ENCODE assay signal across 8 cellular contexts in the genomic region with DNA sequence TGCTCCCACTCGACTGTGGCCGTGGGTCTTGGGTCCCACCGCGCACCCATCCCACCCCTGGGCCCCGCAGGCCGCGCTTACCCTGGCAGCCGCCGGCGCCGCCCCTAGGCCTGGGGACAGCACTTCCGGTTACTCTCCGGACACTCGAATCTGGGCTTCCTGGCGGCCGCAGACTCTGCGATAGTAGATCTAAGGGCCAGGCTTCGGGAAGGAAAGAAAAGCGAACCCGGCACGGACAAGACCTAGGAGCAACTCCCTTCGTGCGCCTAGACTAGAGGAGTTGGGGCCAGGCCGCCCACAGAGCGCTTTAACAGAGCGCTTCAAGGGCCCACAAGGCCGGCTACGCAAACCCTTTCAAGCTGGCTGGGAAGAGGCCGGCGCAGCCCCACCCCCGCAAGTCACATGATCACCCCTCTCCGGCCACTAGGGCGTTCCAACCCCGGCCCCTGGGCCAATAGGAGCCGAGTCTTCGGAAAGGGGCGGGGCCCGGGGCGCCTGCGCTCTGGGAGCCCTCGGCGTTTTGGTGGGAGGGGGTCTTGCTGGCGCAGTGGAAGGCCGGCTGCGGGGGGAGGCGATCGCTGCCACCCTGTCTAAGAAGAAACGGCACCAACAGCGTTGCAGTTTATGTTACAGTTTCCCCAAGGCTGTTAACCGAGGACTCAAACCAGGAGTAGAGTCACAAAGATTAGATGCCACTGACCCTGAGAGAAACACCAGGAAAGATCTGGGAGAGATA.
A peak's percentile ranks its signal among the peaks of the same experiment; 100 is the strongest.
DNase-seq lines count a peak whose midpoint lies in the region; ATAC-seq and TF ChIP-seq lines count a peak whose summit lies in the region.
"Not testable (repeated sequence)": the region's sequence is repeated elsewhere in the genome, so short reads cannot be mapped to it uniquely, and the experiment has no call there.

A gene with protein sequence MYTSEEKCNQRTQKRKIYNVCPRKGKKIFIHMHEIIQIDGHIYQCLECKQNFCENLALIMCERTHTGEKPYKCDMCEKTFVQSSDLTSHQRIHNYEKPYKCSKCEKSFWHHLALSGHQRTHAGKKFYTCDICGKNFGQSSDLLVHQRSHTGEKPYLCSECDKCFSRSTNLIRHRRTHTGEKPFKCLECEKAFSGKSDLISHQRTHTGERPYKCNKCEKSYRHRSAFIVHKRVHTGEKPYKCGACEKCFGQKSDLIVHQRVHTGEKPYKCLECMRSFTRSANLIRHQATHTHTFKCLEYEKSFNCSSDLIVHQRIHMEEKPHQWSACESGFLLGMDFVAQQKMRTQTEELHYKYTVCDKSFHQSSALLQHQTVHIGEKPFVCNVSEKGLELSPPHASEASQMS (minus strand): TSS at position 387 of the 736 bp plus-strand sequence. CDS start 21,193 bp downstream, outside the sequence.

- peak within 1 kb of the TSS; percentile 63 for H3K27ac Mint-ChIP-seq in central memory CD8-positive, alpha-beta T cell (ENCODE audit: low read depth)

- ATAC-seq in HG03196 (IDR thresholded peaks at IDR 0.05; ENCODE audit: unreplicated experiment) = peak; percentile 97
- ATAC-seq in central memory CD8-positive, alpha-beta T cell (replicated peaks; ENCODE audit: extremely low read depth, poor library complexity, severe bottlenecking) = peak; percentile 97

- TF ChIP-seq POLR2A in GM18951 (IDR thresholded peaks at IDR 0.05; ENCODE audit: extremely low read depth, insufficient read depth, insufficient read length) = peak; percentile 67

- in situ Hi-C loops in GM18951 (cut with MboI; ENCODE audit: low sequenced_read_pairs, unreplicated experiment) = loop anchor here (5.0 kb wide), 1 partner anchor 52 kb away; no protein-coding TSS in a partner anchor

- H3K9me3 Mint-ChIP-seq in central memory CD8-positive, alpha-beta T cell = not testable (repeated sequence)

- DNase-seq in AG08395 (ENCODE audit: low spot score) (peak; percentile 98), NCI-H345 (lab: John Stamatoyannopoulos, UW) (peak; percentile 97), iris pigment epithelial cell (ENCODE audit: low read depth) (peak; percentile 95)
- peak; percentile 70 to 78 (median 76) for DNase-seq in activated CD4-positive, CD25-positive, alpha-beta regulatory T cell (lab: John Stamatoyannopoulos, UW)
- DNase-seq in central memory CD8-positive, alpha-beta T cell (ENCODE audit: low spot score in 2 of 2) = peak; percentile 68 to 69
- peak; percentile 70 to 86 for DNase-seq in stimulated activated CD4-positive, alpha-beta T cell treated with anti-CD3 and anti-CD28 coated beads, Interleukin-12 subunit alpha, Interleukin-12 subunit beta, amount 100 ng/mL, for 24 hours (ENCODE audit: low read depth in 2 of 2)

- not testable (repeated sequence) for H3K36me3 Mint-ChIP-seq in central memory CD8-positive, alpha-beta T cell (ENCODE audit: insufficient read depth)

- H3K4me1 Mint-ChIP-seq in central memory CD8-positive, alpha-beta T cell = peaks cover 38% of the 10 kb centered on the region

- H3K4me3 Mint-ChIP-seq in central memory CD8-positive, alpha-beta T cell = peak within 1 kb of the TSS; percentile 85

- peaks cover 36% of the 10 kb centered on the region for H3K27me3 Mint-ChIP-seq in central memory CD8-positive, alpha-beta T cell

Comparison
In these comparisons a context has a peak if more than half of its experiments do, and no peak if none do; other contexts are left out.
1. Peak in every context shown above with its lines: DNase-seq and ATAC-seq.